1 cellular context compared by ENCODE assay signal in genomic region chr14:103520657-103521437, GRCh38.
TF ChIP-seq lines count a peak whose summit lies in the region.

No MANE protein-coding gene starts in this region.

TF ChIP-seq in K562, 482 proteins besides CTCF, POLR2A, EP300 and RAD21 (continues in another document):
- TF ChIP-seq NELFE (IDR thresholded peaks at IDR 0.05; ENCODE audit: insufficient read depth, insufficient read length) (no peak), HNRNPL (IDR thresholded peaks at IDR 0.05; ENCODE audit: low read depth, low read length) (peak; percentile 84; the same call in 1 of the 2 replicates), ARID4B (CRISPR knock-in tag; IDR thresholded peaks at IDR 0.05) (peak; percentile 72), RBFOX2 (IDR thresholded peaks at IDR 0.05; ENCODE audit: low read depth, low read length) (peak; percentile 82), GABPB1 (CRISPR knock-in tag; IDR thresholded peaks at IDR 0.05) (peak; percentile 73; the same call in 1 of the 2 replicates), SMAD4 (CRISPR knock-in tag; conservative IDR thresholded peaks at IDR 0.05) (peak; percentile 37), POU5F1 (IDR thresholded peaks at IDR 0.05; ENCODE audit: borderline replicate concordance, low read depth, low read length, partially characterized antibody) (no peak), CREB1 (IDR thresholded peaks at IDR 0.05) (no peak), CREB1 (CRISPR knock-in tag; IDR thresholded peaks at IDR 0.05) (peak; percentile 41; the same call in 1 of the 2 replicates), SAFB2 (IDR thresholded peaks at IDR 0.05; ENCODE audit: borderline replicate concordance, low read depth, low read length, severe bottlenecking) (no peak), FOSL1 (tag; conservative IDR thresholded peaks at IDR 0.05) (no peak), CTBP1 (IDR thresholded peaks at IDR 0.05; ENCODE audit: borderline replicate concordance) (peak; percentile 91), HDAC3 (IDR thresholded peaks at IDR 0.05; ENCODE audit: borderline replicate concordance, partially characterized antibody) (no peak), RUNX1 (IDR thresholded peaks at IDR 0.05; ENCODE audit: low read depth) (no peak), MYC (IDR thresholded peaks at IDR 0.05; ENCODE audit: low read depth, low read length) (peak; percentile 58), MYC (CRISPR knock-in tag; IDR thresholded peaks at IDR 0.05; ENCODE audit: borderline replicate concordance, low read depth) (no peak), PTTG1 (tag; IDR thresholded peaks at IDR 0.05; ENCODE audit: low read depth) (no peak), SUPT5H (IDR thresholded peaks at IDR 0.05) (0 out of 2 replicates have a peak, but pooled peaks have one; percentile 30), BDP1 (IDR thresholded peaks at IDR 0.05; ENCODE audit: insufficient read depth, insufficient read length) (no peak), ARID3A (IDR thresholded peaks at IDR 0.05; ENCODE audit: borderline replicate concordance, low read depth, low read length) (no peak), MAFK (IDR thresholded peaks at IDR 0.05; ENCODE audit: low read length) (no peak), TCF7L2 (IDR thresholded peaks at IDR 0.05; ENCODE audit: low read depth, low read length) (no peak), ZNF253 (CRISPR knock-in tag; conservative IDR thresholded peaks at IDR 0.05) (no peak), HMG20B (CRISPR knock-in tag; IDR thresholded peaks at IDR 0.05) (no peak), MTA2 (IDR thresholded peaks at IDR 0.05; ENCODE audit: low read depth) (no peak), ZNF699 (CRISPR knock-in tag; IDR thresholded peaks at IDR 0.05; ENCODE audit: insufficient replicate concordance) (no peak), CHD2 (IDR thresholded peaks at IDR 0.05; ENCODE audit: low read depth, low read length) (peak; percentile 43; the same call in 1 of the 2 replicates), NRF1 (conservative IDR thresholded peaks at IDR 0.05 in 1 of 2, IDR thresholded peaks at IDR 0.05 in 1 of 2) (peak; percentile 69 to 73), ARID1B (IDR thresholded peaks at IDR 0.05) (peak; percentile 33; the same call in 1 of the 2 replicates), YY1 (IDR thresholded peaks at IDR 0.05; ENCODE audit: borderline replicate concordance in 1 of 3, control insufficient read depth in 1 of 3, extremely low read depth in 1 of 3, insufficient read depth in 3 of 3, insufficient read length in 1 of 3, insufficient replicate concordance in 2 of 3, low read depth in 1 of 3, low read length in 2 of 3) (peak in 2 of 3 experiments; percentile 45 to 59)
- TF ChIP-seq, protein P1, sequence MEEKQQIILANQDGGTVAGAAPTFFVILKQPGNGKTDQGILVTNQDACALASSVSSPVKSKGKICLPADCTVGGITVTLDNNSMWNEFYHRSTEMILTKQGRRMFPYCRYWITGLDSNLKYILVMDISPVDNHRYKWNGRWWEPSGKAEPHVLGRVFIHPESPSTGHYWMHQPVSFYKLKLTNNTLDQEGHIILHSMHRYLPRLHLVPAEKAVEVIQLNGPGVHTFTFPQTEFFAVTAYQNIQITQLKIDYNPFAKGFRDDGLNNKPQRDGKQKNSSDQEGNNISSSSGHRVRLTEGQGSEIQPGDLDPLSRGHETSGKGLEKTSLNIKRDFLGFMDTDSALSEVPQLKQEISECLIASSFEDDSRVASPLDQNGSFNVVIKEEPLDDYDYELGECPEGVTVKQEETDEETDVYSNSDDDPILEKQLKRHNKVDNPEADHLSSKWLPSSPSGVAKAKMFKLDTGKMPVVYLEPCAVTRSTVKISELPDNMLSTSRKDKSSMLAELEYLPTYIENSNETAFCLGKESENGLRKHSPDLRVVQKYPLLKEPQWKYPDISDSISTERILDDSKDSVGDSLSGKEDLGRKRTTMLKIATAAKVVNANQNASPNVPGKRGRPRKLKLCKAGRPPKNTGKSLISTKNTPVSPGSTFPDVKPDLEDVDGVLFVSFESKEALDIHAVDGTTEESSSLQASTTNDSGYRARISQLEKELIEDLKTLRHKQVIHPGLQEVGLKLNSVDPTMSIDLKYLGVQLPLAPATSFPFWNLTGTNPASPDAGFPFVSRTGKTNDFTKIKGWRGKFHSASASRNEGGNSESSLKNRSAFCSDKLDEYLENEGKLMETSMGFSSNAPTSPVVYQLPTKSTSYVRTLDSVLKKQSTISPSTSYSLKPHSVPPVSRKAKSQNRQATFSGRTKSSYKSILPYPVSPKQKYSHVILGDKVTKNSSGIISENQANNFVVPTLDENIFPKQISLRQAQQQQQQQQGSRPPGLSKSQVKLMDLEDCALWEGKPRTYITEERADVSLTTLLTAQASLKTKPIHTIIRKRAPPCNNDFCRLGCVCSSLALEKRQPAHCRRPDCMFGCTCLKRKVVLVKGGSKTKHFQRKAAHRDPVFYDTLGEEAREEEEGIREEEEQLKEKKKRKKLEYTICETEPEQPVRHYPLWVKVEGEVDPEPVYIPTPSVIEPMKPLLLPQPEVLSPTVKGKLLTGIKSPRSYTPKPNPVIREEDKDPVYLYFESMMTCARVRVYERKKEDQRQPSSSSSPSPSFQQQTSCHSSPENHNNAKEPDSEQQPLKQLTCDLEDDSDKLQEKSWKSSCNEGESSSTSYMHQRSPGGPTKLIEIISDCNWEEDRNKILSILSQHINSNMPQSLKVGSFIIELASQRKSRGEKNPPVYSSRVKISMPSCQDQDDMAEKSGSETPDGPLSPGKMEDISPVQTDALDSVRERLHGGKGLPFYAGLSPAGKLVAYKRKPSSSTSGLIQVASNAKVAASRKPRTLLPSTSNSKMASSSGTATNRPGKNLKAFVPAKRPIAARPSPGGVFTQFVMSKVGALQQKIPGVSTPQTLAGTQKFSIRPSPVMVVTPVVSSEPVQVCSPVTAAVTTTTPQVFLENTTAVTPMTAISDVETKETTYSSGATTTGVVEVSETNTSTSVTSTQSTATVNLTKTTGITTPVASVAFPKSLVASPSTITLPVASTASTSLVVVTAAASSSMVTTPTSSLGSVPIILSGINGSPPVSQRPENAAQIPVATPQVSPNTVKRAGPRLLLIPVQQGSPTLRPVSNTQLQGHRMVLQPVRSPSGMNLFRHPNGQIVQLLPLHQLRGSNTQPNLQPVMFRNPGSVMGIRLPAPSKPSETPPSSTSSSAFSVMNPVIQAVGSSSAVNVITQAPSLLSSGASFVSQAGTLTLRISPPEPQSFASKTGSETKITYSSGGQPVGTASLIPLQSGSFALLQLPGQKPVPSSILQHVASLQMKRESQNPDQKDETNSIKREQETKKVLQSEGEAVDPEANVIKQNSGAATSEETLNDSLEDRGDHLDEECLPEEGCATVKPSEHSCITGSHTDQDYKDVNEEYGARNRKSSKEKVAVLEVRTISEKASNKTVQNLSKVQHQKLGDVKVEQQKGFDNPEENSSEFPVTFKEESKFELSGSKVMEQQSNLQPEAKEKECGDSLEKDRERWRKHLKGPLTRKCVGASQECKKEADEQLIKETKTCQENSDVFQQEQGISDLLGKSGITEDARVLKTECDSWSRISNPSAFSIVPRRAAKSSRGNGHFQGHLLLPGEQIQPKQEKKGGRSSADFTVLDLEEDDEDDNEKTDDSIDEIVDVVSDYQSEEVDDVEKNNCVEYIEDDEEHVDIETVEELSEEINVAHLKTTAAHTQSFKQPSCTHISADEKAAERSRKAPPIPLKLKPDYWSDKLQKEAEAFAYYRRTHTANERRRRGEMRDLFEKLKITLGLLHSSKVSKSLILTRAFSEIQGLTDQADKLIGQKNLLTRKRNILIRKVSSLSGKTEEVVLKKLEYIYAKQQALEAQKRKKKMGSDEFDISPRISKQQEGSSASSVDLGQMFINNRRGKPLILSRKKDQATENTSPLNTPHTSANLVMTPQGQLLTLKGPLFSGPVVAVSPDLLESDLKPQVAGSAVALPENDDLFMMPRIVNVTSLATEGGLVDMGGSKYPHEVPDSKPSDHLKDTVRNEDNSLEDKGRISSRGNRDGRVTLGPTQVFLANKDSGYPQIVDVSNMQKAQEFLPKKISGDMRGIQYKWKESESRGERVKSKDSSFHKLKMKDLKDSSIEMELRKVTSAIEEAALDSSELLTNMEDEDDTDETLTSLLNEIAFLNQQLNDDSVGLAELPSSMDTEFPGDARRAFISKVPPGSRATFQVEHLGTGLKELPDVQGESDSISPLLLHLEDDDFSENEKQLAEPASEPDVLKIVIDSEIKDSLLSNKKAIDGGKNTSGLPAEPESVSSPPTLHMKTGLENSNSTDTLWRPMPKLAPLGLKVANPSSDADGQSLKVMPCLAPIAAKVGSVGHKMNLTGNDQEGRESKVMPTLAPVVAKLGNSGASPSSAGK (IDR thresholded peaks at IDR 0.05) = peak; percentile 60
- TF ChIP-seq, protein P2, sequence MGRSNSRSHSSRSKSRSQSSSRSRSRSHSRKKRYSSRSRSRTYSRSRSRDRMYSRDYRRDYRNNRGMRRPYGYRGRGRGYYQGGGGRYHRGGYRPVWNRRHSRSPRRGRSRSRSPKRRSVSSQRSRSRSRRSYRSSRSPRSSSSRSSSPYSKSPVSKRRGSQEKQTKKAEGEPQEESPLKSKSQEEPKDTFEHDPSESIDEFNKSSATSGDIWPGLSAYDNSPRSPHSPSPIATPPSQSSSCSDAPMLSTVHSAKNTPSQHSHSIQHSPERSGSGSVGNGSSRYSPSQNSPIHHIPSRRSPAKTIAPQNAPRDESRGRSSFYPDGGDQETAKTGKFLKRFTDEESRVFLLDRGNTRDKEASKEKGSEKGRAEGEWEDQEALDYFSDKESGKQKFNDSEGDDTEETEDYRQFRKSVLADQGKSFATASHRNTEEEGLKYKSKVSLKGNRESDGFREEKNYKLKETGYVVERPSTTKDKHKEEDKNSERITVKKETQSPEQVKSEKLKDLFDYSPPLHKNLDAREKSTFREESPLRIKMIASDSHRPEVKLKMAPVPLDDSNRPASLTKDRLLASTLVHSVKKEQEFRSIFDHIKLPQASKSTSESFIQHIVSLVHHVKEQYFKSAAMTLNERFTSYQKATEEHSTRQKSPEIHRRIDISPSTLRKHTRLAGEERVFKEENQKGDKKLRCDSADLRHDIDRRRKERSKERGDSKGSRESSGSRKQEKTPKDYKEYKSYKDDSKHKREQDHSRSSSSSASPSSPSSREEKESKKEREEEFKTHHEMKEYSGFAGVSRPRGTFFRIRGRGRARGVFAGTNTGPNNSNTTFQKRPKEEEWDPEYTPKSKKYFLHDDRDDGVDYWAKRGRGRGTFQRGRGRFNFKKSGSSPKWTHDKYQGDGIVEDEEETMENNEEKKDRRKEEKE (IDR thresholded peaks at IDR 0.05; ENCODE audit: borderline replicate concordance in 1 of 2, control insufficient read depth in 1 of 2, low read depth in 2 of 2, low read length in 1 of 2) = no peak
- TF ChIP-seq, protein P3, sequence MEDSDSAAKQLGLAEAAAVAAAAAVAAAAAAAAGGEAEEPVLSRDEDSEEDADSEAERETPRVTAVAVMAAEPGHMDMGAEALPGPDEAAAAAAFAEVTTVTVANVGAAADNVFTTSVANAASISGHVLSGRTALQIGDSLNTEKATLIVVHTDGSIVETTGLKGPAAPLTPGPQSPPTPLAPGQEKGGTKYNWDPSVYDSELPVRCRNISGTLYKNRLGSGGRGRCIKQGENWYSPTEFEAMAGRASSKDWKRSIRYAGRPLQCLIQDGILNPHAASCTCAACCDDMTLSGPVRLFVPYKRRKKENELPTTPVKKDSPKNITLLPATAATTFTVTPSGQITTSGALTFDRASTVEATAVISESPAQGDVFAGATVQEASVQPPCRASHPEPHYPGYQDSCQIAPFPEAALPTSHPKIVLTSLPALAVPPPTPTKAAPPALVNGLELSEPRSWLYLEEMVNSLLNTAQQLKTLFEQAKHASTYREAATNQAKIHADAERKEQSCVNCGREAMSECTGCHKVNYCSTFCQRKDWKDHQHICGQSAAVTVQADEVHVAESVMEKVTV (CRISPR knock-in tag; IDR thresholded peaks at IDR 0.05) = no peak
- TF ChIP-seq, protein P4, sequence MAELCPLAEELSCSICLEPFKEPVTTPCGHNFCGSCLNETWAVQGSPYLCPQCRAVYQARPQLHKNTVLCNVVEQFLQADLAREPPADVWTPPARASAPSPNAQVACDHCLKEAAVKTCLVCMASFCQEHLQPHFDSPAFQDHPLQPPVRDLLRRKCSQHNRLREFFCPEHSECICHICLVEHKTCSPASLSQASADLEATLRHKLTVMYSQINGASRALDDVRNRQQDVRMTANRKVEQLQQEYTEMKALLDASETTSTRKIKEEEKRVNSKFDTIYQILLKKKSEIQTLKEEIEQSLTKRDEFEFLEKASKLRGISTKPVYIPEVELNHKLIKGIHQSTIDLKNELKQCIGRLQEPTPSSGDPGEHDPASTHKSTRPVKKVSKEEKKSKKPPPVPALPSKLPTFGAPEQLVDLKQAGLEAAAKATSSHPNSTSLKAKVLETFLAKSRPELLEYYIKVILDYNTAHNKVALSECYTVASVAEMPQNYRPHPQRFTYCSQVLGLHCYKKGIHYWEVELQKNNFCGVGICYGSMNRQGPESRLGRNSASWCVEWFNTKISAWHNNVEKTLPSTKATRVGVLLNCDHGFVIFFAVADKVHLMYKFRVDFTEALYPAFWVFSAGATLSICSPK (IDR thresholded peaks at IDR 0.05; ENCODE audit: borderline replicate concordance) = no peak
